In genomic region chr4:6327220-6327917, GRCh38 we compare ENCODE assay signal across 8 cellular contexts. TPM values are rescaled to one million over a fixed set of nuclear protein-coding genes. Genes with fewer than 3 reads are reported as not detected.
DNase-seq lines count a peak whose midpoint lies in the region; ATAC-seq, FAIRE-seq and TF ChIP-seq lines count a peak whose summit lies in the region.

No MANE protein-coding gene starts in this region.

- H4K20me1 ChIP-seq in Karpas-422 (ENCODE audit: insufficient read depth, low read depth, low read length) (peaks cover 8% of the 10 kb centered on the region), SK-N-SH (ENCODE audit: insufficient read depth) (no peaks in the 10 kb centered on the region)

- H3K9me3 Mint-ChIP-seq in activated naive CD4-positive, alpha-beta T cell treated with anti-CD3 and anti-CD28 coated beads, Interleukin-2, amount 10 ng/mL, durations not matched to agents 7 days and 5 days = no peaks in the 10 kb centered on the region
- H3K9me3 Mint-ChIP-seq in glutamatergic neuron (ENCODE audit: unreplicated experiment) = peaks cover 3% of the 10 kb centered on the region

- no peak overlapping the region for H2AFZ ChIP-seq in Karpas-422 (ENCODE audit: low read length)
- no peak overlapping the region for H2AFZ ChIP-seq in SK-N-SH (ENCODE audit: low read depth)

- no peaks in the 10 kb centered on the region for H3K9me3 ChIP-seq in Karpas-422 (ENCODE audit: low read length)
- no peaks in the 10 kb centered on the region for H3K9me3 ChIP-seq in SK-N-SH

- no peak overlapping the region for H3K4me3 ChIP-seq in BJ (ENCODE audit: low read depth, low read length)
- H3K4me3 ChIP-seq in Karpas-422 (ENCODE audit: low read length) = no peak overlapping the region
- H3K4me3 ChIP-seq in SK-N-SH (ENCODE audit: low read depth in 2 of 2, low read length in 1 of 2) = peak overlapping the region in 1 of 2 experiments; percentile 55; a peak in 1 of 4 replicates

- no peaks in the 10 kb centered on the region for H3K36me3 Mint-ChIP-seq in activated naive CD4-positive, alpha-beta T cell treated with anti-CD3 and anti-CD28 coated beads, Interleukin-2, amount 10 ng/mL, durations not matched to agents 7 days and 5 days
- H3K36me3 Mint-ChIP-seq in glutamatergic neuron (ENCODE audit: unreplicated experiment) = no peaks in the 10 kb centered on the region

- intact Hi-C loops in posterior cingulate gyrus (cut with DNase I) = loop anchor here (1.0 to 5.0 kb wide), 3 partner anchors 60 to 330 kb away; partner anchors contain the start of gene WFS1

- no peak for TF ChIP-seq EP300 in SK-N-SH (IDR thresholded peaks at IDR 0.05; ENCODE audit: borderline replicate concordance in 1 of 2, low read depth in 1 of 2, low read length in 1 of 2)

- no peak overlapping the region for H3K27ac ChIP-seq in Karpas-422 (ENCODE audit: low read length)
- H3K27ac ChIP-seq in SK-N-SH (ENCODE audit: low read depth in 2 of 2, low read length in 1 of 2) = no peak overlapping the region

- TF ChIP-seq CTCF in BJ (IDR thresholded peaks at IDR 0.05; ENCODE audit: insufficient read depth, low read depth, low read length) (peak; percentile 91), SK-N-SH (IDR thresholded peaks at IDR 0.05) (peak; percentile 81), glutamatergic neuron (IDR thresholded peaks at IDR 0.05; ENCODE audit: partially characterized antibody, unreplicated experiment) (peak; percentile 96)

- H3K4me2 ChIP-seq in Karpas-422 (ENCODE audit: low read depth, low read length, poor library complexity, severe bottlenecking) = no peak overlapping the region
- H3K4me2 ChIP-seq in SK-N-SH = no peak overlapping the region

- H3K27me3 Mint-ChIP-seq in activated naive CD4-positive, alpha-beta T cell treated with anti-CD3 and anti-CD28 coated beads, Interleukin-2, amount 10 ng/mL, durations not matched to agents 7 days and 5 days = peaks cover 66% of the 10 kb centered on the region
- H3K27me3 Mint-ChIP-seq in glutamatergic neuron (ENCODE audit: unreplicated experiment) = peaks cover 8% of the 10 kb centered on the region

- DNase-seq in BJ (ENCODE audit: low read depth) (no peak), Karpas-422 (peak; percentile 89), SK-N-SH (peak; percentile 94), glutamatergic neuron (peak; percentile 94), posterior cingulate gyrus (peak; percentile 73 to 98 (median 88)), urothelium cell line (ENCODE audit: low spot score) (peak; percentile 74)
- DNase-seq in activated naive CD4-positive, alpha-beta T cell treated with anti-CD3 and anti-CD28 coated beads, Interleukin-2, amount 10 ng/mL, durations not matched to agents 7 days and 5 days = peak; percentile 84

- no peaks in the 10 kb centered on the region for H3K9me2 ChIP-seq in Karpas-422 (replicated peaks; ENCODE audit: insufficient read depth, low read length)
- H3K9me2 ChIP-seq in SK-N-SH = no peaks in the 10 kb centered on the region

- peaks cover 10% of the 10 kb centered on the region for H3K4me1 Mint-ChIP-seq in activated naive CD4-positive, alpha-beta T cell treated with anti-CD3 and anti-CD28 coated beads, Interleukin-2, amount 10 ng/mL, durations not matched to agents 7 days and 5 days
- peaks cover 4% of the 10 kb centered on the region for H3K4me1 Mint-ChIP-seq in glutamatergic neuron (ENCODE audit: low read depth, unreplicated experiment)

- H3K79me2 ChIP-seq in Karpas-422 (ENCODE audit: low read length) (no peaks in the 10 kb centered on the region), SK-N-SH (ENCODE audit: insufficient read depth) (no peaks in the 10 kb centered on the region)

- FAIRE-seq in urothelium cell line (lab: Jason Lieb, UNC) = no peak

- peak; percentile 65 for ATAC-seq in GM19395 (IDR thresholded peaks at IDR 0.05; ENCODE audit: unreplicated experiment)

- no peak overlapping the region for H3K4me3 Mint-ChIP-seq in activated naive CD4-positive, alpha-beta T cell treated with anti-CD3 and anti-CD28 coated beads, Interleukin-2, amount 10 ng/mL, durations not matched to agents 7 days and 5 days
- no peak overlapping the region for H3K4me3 Mint-ChIP-seq in glutamatergic neuron (ENCODE audit: unreplicated experiment)

- WGBS in SK-N-SH (ENCODE audit: low lambda C conversion rate) = 25% methylated on average over 9 of the region's 21 CpGs

- H3F3A ChIP-seq in SK-N-SH (replicated peaks; ENCODE audit: insufficient read depth) = no peaks in the 10 kb centered on the region

- H3K27me3 ChIP-seq in BJ (ENCODE audit: control insufficient read depth, insufficient read depth, low read length) (peaks cover 4% of the 10 kb centered on the region; the same call in 1 of the 2 replicates), Karpas-422 (ENCODE audit: low read length) (no peaks in the 10 kb centered on the region), SK-N-SH (ENCODE audit: insufficient read depth) (no peaks in the 10 kb centered on the region)

- H3K9ac ChIP-seq in Karpas-422 (ENCODE audit: low read length) (no peak overlapping the region), SK-N-SH (no peak overlapping the region)

- CTCF ChIA-PET in BJ (lab: Yijun Ruan, JAX) = interaction anchor here (0.6 to 14.2 kb wide), 23 partner anchors 9 to 330 kb away, joined by 3 to 496 read pairs (median 4); partner anchors contain the start of gene WFS1
- CTCF ChIA-PET in SK-N-SH (lab: Yijun Ruan, JAX) = interaction anchor here (0.6 to 22.5 kb wide), 62 partner anchors 8 to 1277 kb away, joined by 3 to 1048 read pairs (median 4); partner anchors contain the start of genes JAKMIP1 and WFS1
- CTCF ChIA-PET in activated naive CD4-positive, alpha-beta T cell treated with anti-CD3 and anti-CD28 coated beads, Interleukin-2, amount 10 ng/mL, durations not matched to agents 7 days and 5 days (lab: Charles Lee) = interaction anchor here (0.8 to 15.7 kb wide), 13 partner anchors 11 to 328 kb away, joined by 3 to 504 read pairs (median 4); partner anchors contain the start of gene WFS1

- no peak overlapping the region for H3K27ac Mint-ChIP-seq in activated naive CD4-positive, alpha-beta T cell treated with anti-CD3 and anti-CD28 coated beads, Interleukin-2, amount 10 ng/mL, durations not matched to agents 7 days and 5 days
- no peak overlapping the region for H3K27ac Mint-ChIP-seq in glutamatergic neuron (ENCODE audit: unreplicated experiment)

- POLR2A ChIA-PET in BJ (lab: Charles Lee) = no interaction called here
- POLR2A ChIA-PET in SK-N-SH (lab: Yijun Ruan, JAX) = interaction anchor here (0.8 to 1.0 kb wide), 3 partner anchors 63 to 129 kb away, joined by 3 to 4 read pairs (median 3); no protein-coding TSS in a partner anchor

- H3K36me3 ChIP-seq in BJ (ENCODE audit: control insufficient read depth, insufficient read depth, low read length) (no peaks in the 10 kb centered on the region), Karpas-422 (ENCODE audit: insufficient read depth, low read length) (no peaks in the 10 kb centered on the region), SK-N-SH (replicated peaks in 1 of 2; ENCODE audit: control insufficient read depth in 1 of 2, insufficient read depth in 2 of 2, low read length in 1 of 2) (no peaks in the 10 kb centered on the region)

- H3K4me1 ChIP-seq in Karpas-422 (ENCODE audit: low read length) (no peaks in the 10 kb centered on the region), SK-N-SH (ENCODE audit: control insufficient read depth in 1 of 2, insufficient read depth in 2 of 2, low read depth in 1 of 2, low read length in 1 of 2) (peaks cover 0 to 3% of the 10 kb centered on the region in 2 experiments; a peak in 1 of 4 replicates)

- TF ChIP-seq RAD21 in SK-N-SH (IDR thresholded peaks at IDR 0.05; ENCODE audit: low read length) = peak; percentile 99

TF ChIP-seq in SK-N-SH, 30 proteins besides CTCF, POLR2A, EP300 and RAD21:
- no peak for TF ChIP-seq FOXJ3 (CRISPR knock-in tag; IDR thresholded peaks at IDR 0.05)
- no peak for TF ChIP-seq USF1 (IDR thresholded peaks at IDR 0.05; ENCODE audit: borderline replicate concordance, low read depth)
- 0 out of 2 replicates have a peak, but pooled peaks have one; percentile 15 for TF ChIP-seq RCOR1 (IDR thresholded peaks at IDR 0.05; ENCODE audit: low read length)
- TF ChIP-seq SMC3 (IDR thresholded peaks at IDR 0.05; ENCODE audit: low read depth, low read length) = peak; percentile 100
- TF ChIP-seq FOSL2 (IDR thresholded peaks at IDR 0.05; ENCODE audit: borderline replicate concordance, low read depth) = no peak

RNA-seq across cellular contexts. Expression of gene WFS1, which starts 57.7 kb away (rescaled TPM):
- polyA plus RNA-seq in BJ (2011; rRNA removed) = 40.3 and 66.4 TPM in 2 replicates
- 30.7 and 37.2 TPM in 2 replicates for polyA minus RNA-seq in BJ (2011; rRNA and poly(A)+ RNA removed)
- 0.76 and 0.89 TPM in 2 replicates for total RNA-seq in Karpas-422 (2014; rRNA removed; shearing (Covaris generic); ENCODE audit: low replicate concordance)
- polyA plus RNA-seq in SK-N-SH (2012; rRNA removed) = 15.8 and 18.7 TPM in 2 replicates
- 6.5 and 10.4 TPM in 2 replicates for polyA plus RNA-seq in SK-N-SH (2012; cell fraction: cytosol; rRNA removed)
- polyA plus RNA-seq in SK-N-SH (2012; cell fraction: nucleus; rRNA removed) = 24.9 and 27.7 TPM in 2 replicates
- 30.4 TPM for total RNA-seq in glutamatergic neuron (ENCODE audit: unreplicated experiment)

Comparison
In these comparisons a context has a peak if more than half of its experiments do, and no peak if none do; other contexts are left out.
1. RNA of gene WFS1, which starts 57.7 kb away (total RNA-seq): 30.4 TPM in glutamatergic neuron (single experiment); 0.76 to 0.89 TPM in Karpas-422; every median in the first group is over 10 times any median in the second.
2. Peak in every context shown above with its lines, with median percentiles within 50 percentile points of each other: CTCF ChIP-seq.